ENCODE assay signal across 14 cellular contexts in the genomic region with DNA sequence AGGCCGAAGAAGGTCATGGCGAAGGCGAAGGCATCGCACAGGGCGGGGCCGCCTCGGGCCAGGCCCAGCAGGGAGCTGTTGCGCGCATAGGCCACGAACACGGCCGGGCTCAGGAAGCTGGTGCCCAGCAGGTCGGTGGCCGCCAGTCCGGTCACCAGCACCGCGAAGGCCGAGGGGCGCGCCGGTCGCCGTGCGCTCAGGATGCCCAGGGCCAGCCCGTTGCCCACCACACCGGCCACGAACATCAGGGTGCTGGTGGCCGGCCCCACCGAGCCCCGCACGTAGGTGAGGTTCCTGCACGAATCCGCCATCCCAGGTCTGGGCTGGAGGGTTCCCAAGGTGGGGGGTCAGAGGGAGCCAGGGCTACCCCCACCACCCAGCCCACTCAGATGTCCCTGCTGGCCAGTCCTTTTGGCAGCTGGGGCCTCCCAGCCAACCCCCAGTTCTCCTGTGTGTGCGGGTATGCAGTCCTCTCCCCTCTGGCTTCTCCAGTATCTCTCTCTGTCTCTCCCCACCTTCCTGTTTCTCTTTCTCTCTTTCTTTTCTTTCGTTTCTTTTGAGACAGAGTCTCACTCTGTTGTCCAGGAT. TPM values are rescaled to one million over a fixed set of nuclear protein-coding genes. Genes with fewer than 3 reads are reported as not detected.
DNase-seq lines count a peak whose midpoint lies in the region; ATAC-seq, FAIRE-seq and TF ChIP-seq lines count a peak whose summit lies in the region.
"Had no signal": no experiment of that assay in that cellular context is flagged by ENCODE, and none has a peak within 500 bp of the region (broad histone marks: within the 10 kb centered on the region; RNA-seq: fewer than 3 reads in every experiment).

No MANE protein-coding gene starts in this region.

- H3K9ac ChIP-seq in duodenal mucosa (ENCODE audit: low read depth in 1 of 2, low read length in 2 of 2) = no peak overlapping the region

- POLR2A ChIA-PET in BJ (lab: Charles Lee) = interaction anchor here (1.1 kb wide), 1 partner anchor 37 kb away, joined by 3 read pairs; the partner anchor contains the start of gene DACT3

- H3K27ac ChIP-seq in duodenal mucosa (ENCODE audit: low read depth, low read length) = peak overlapping the region; percentile 32
- H3K27ac ChIP-seq in sigmoid colon = peak overlapping the region; percentile 64 to 82 (median 74)

- DNase-seq in BJ (ENCODE audit: low read depth) (no peak), GM18507 (ENCODE audit: extremely low spot score, insufficient read length, low read depth) (no peak), sigmoid colon (no peak), D721Med (ENCODE audit: insufficient read length, low spot score) (no peak)
- DNase-seq in central memory CD4-positive, alpha-beta T cell = no peak
- DNase-seq: activated effector memory CD4-positive, alpha-beta T cell treated with Interleukin-2 at 50 U/mL for 16 hours; H9; MG63; T1000 had no signal

- intact Hi-C loops in sigmoid colon (cut with DNase I) = no loop called here

- TF ChIP-seq EP300 in sigmoid colon (IDR thresholded peaks at IDR 0.05) = no peak

- no peak for TF ChIP-seq CTCF in BJ (IDR thresholded peaks at IDR 0.05; ENCODE audit: insufficient read depth, low read depth, low read length)
- no peak for TF ChIP-seq CTCF in sigmoid colon (IDR thresholded peaks at IDR 0.05)
- no peak for TF ChIP-seq CTCF in D721Med (IDR thresholded peaks at IDR 0.05; ENCODE audit: insufficient read depth, missing control alignments)

- WGBS in sigmoid colon, 2 donors = 90 to 91% methylated on average over 35 of the region's 35 CpGs

- H3K36me3 ChIP-seq in BJ (ENCODE audit: control insufficient read depth, insufficient read depth, low read length) (no peaks in the 10 kb centered on the region), duodenal mucosa (ENCODE audit: control insufficient read depth in 1 of 2, insufficient read depth in 2 of 2, low read length in 2 of 2) (no peaks in the 10 kb centered on the region), sigmoid colon (no peaks in the 10 kb centered on the region)
- H3K36me3 ChIP-seq: MG63 had no signal

- H3K27me3 ChIP-seq in BJ (ENCODE audit: control insufficient read depth, insufficient read depth, low read length) (no peaks in the 10 kb centered on the region), duodenal mucosa (ENCODE audit: control insufficient read depth in 1 of 2, insufficient read depth in 2 of 2, low read length in 2 of 2) (peaks cover 4 to 19% of the 10 kb centered on the region in 2 donors), sigmoid colon (no peaks in the 10 kb centered on the region)
- H3K27me3 ChIP-seq: MG63 had no signal

- H3K4me1 ChIP-seq in duodenal mucosa (ENCODE audit: control insufficient read depth in 1 of 2, insufficient read depth in 2 of 2, low read length in 2 of 2) (peaks cover 8 to 15% of the 10 kb centered on the region in 2 donors), sigmoid colon (peaks cover 0 to 62% (median 55%) of the 10 kb centered on the region in 4 donors)

- H3K4me3 ChIP-seq in BJ (ENCODE audit: low read depth, low read length) (peak overlapping the region; percentile 52), duodenal mucosa (ENCODE audit: low read depth in 1 of 2, low read length in 2 of 2) (no peak overlapping the region), sigmoid colon (peak overlapping the region in 3 of 4 donors; percentile 8 to 28 (median 12))
- H3K4me3 ChIP-seq: MG63 had no signal

- FAIRE-seq in GM18507 (lab: Jason Lieb, UNC) = peak; percentile 57
- FAIRE-seq in D721Med (lab: Jason Lieb, UNC) = no peak

- H3K9me3 ChIP-seq in duodenal mucosa (ENCODE audit: control insufficient read depth in 1 of 2, low read length in 2 of 2) (no peaks in the 10 kb centered on the region), sigmoid colon (no peaks in the 10 kb centered on the region)
- H3K9me3 ChIP-seq: MG63 had no signal

- no peak for ATAC-seq in GM19452 (IDR thresholded peaks at IDR 0.05; ENCODE audit: unreplicated experiment)
- no peak for ATAC-seq in HG02852 (IDR thresholded peaks at IDR 0.05; ENCODE audit: unreplicated experiment)

- CTCF ChIA-PET in BJ (lab: Yijun Ruan, JAX) = interaction anchor here (0.6 to 4.5 kb wide), 8 partner anchors 9 to 129 kb away, joined by 3 to 25 read pairs (median 3); partner anchors contain the start of gene DACT3

- TF ChIP-seq POLR2A in sigmoid colon (IDR thresholded peaks at IDR 0.05) = no peak

RNA-seq across cellular contexts. Expression of gene PTGIR, which starts 0.9 kb away (rescaled TPM):
- polyA plus RNA-seq in BJ (2011; rRNA removed) = 16.9 and 27.8 TPM in 2 replicates
- polyA minus RNA-seq in BJ (2011; rRNA and poly(A)+ RNA removed) = 9.5 and 13.1 TPM in 2 replicates
- 1 to 10 TPM; 2.0 to 5.8 (median 3.5) TPM for total RNA-seq in sigmoid colon
- polyA plus RNA-seq in sigmoid colon = 1 to 10 TPM in 1 of 3 donors, under 1 TPM in 1, not detected in 1; 0.60 to 4.4 TPM
- total RNA-seq: H9, neural crest cell had no signal

RNA-seq across cellular contexts. Expression of gene GNG8, which starts 12.0 kb away (rescaled TPM):
- not detected in 2 replicates for polyA plus RNA-seq in BJ (2011; rRNA removed)
- not detected in 2 replicates for polyA minus RNA-seq in BJ (2011; rRNA and poly(A)+ RNA removed)
- total RNA-seq in sigmoid colon = not detected
- not detected for polyA plus RNA-seq in sigmoid colon
- total RNA-seq: H9, neural crest cell, temporal lobe had no signal

RNA-seq across cellular contexts. Expression of gene CALM3, which starts 22.9 kb away (rescaled TPM):
- polyA plus RNA-seq in BJ (2011; rRNA removed) (516 and 517 TPM in 2 replicates), sigmoid colon (100 to 1,000 TPM; 210 to 375 (median 281) TPM)
- 100 and 115 TPM in 2 replicates for polyA minus RNA-seq in BJ (2011; rRNA and poly(A)+ RNA removed)
- total RNA-seq in sigmoid colon = 100 to 1,000 TPM; 127 to 183 (median 159) TPM

RNA-seq across cellular contexts. Expression of gene DACT3, which starts 37.0 kb away (rescaled TPM):
- polyA plus RNA-seq in BJ (2011; rRNA removed) = 6.2 and 7.1 TPM in 2 replicates
- 4.1 and 5.5 TPM in 2 replicates for polyA minus RNA-seq in BJ (2011; rRNA and poly(A)+ RNA removed)
- 10 to 100 TPM; 23.7 to 87.2 (median 48.6) TPM for total RNA-seq in sigmoid colon
- 1 to 10 TPM in 2 of 3 donors, under 1 TPM in 1; 0.46 to 2.9 (median 1.8) TPM for polyA plus RNA-seq in sigmoid colon

Comparison
In these comparisons a context has a peak if more than half of its experiments do, and no peak if none do; other contexts are left out.
1. H3K4me3 ChIP-seq: peak in BJ (single experiment) and sigmoid colon (3 of 4); none in duodenal mucosa (0 of 2).